Comparison of ENCODE assay signal across 38 cellular contexts in genomic region chr19:35562336-35562735, GRCh38. TPM values are rescaled to one million over a fixed set of nuclear protein-coding genes. Genes with fewer than 3 reads are reported as not detected.
"Had no signal": no experiment of that assay in that cellular context is flagged by ENCODE, and none has a peak within 500 bp of the region (broad histone marks: within the 10 kb centered on the region; RNA-seq: fewer than 3 reads in every experiment).

No MANE protein-coding gene starts in this region.

- H3K9me3 Mint-ChIP-seq: activated CD4-positive, alpha-beta T cell treated with anti-CD3 and anti-CD28 coated beads, Interleukin-2, amount 10 ng/mL, durations not matched to agents 24 days and 14 days; activated CD8-positive, alpha-beta T cell treated with anti-CD3 and anti-CD28 coated beads for 36 hours; activated T-cell treated with anti-CD3 and anti-CD28 coated beads, Interleukin-2, amount 50 U/mL, for 72 hours; activated T-helper 17 cell treated with anti-CD3 and anti-CD28 coated beads, Interleukin-2, amount 50 U/mL, for 72 hours had no signal

- FAIRE-seq: astrocyte had no signal

- H3K4me3 ChIP-seq: adrenal gland, body of pancreas, breast epithelium, Peyer's patch, SJCRH30, SK-N-MC had no signal

- H3K27ac Mint-ChIP-seq: activated CD4-positive, alpha-beta T cell treated with anti-CD3 and anti-CD28 coated beads, Interleukin-2, amount 10 ng/mL, durations not matched to agents 24 days and 14 days; activated CD8-positive, alpha-beta T cell treated with anti-CD3 and anti-CD28 coated beads for 36 hours; activated T-cell treated with anti-CD3 and anti-CD28 coated beads, Interleukin-2, amount 50 U/mL, for 72 hours; activated T-helper 17 cell treated with anti-CD3 and anti-CD28 coated beads, Interleukin-2, amount 50 U/mL, for 72 hours had no signal

- H3K27me3 ChIP-seq: adrenal gland, body of pancreas, Peyer's patch, SJCRH30 had no signal

- H3K4me3 Mint-ChIP-seq: activated CD4-positive, alpha-beta T cell treated with anti-CD3 and anti-CD28 coated beads, Interleukin-2, amount 10 ng/mL, durations not matched to agents 24 days and 14 days; activated CD8-positive, alpha-beta T cell treated with anti-CD3 and anti-CD28 coated beads for 36 hours; activated T-cell treated with anti-CD3 and anti-CD28 coated beads, Interleukin-2, amount 50 U/mL, for 72 hours; activated T-helper 17 cell treated with anti-CD3 and anti-CD28 coated beads, Interleukin-2, amount 50 U/mL, for 72 hours had no signal

- H3K9me3 ChIP-seq: adrenal gland, body of pancreas, breast epithelium, SJCRH30 had no signal

- H3K27ac ChIP-seq: adrenal gland, body of pancreas, breast epithelium, Peyer's patch, RWPE1, SJCRH30, SK-N-MC, WERI-Rb-1 had no signal

- ATAC-seq: activated CD8-positive, alpha-beta T cell treated with anti-CD3 and anti-CD28 coated beads for 36 hours; activated T-cell treated with anti-CD3 and anti-CD28 coated beads, Interleukin-2, amount 50 U/mL, for 72 hours; activated T-helper 17 cell treated with anti-CD3 and anti-CD28 coated beads, Interleukin-2, amount 50 U/mL, for 72 hours; body of pancreas; PC-3 had no signal

- DNase-seq: activated CD4-positive, alpha-beta T cell treated with anti-CD3 and anti-CD28 coated beads for 1 hour; activated CD4-positive, alpha-beta T cell treated with anti-CD3 and anti-CD28 coated beads, Interleukin-2, amount 10 ng/mL, durations not matched to agents 24 days and 14 days; activated CD4-positive, alpha-beta T cell treated with anti-CD3 and anti-CD28 coated beads, Interleukin-2, amount 50 U/mL, for 4 hours; activated CD4-positive, CD25-positive, alpha-beta regulatory T cell; activated CD8-positive, alpha-beta T cell treated with anti-CD3 and anti-CD28 coated beads for 36 hours; activated effector memory CD4-positive, alpha-beta T cell treated with anti-CD3 and anti-CD28 coated beads, Interleukin-2, amount 50 U/mL, for 16 hours; activated naive CD4-positive, alpha-beta T cell; activated naive CD4-positive, alpha-beta T cell treated with anti-CD3 and anti-CD28 coated beads, Interleukin-2, amount 50 U/mL, for 16 hours; activated T-cell treated with anti-CD3 and anti-CD28 coated beads, Interleukin-2, amount 50 U/mL, for 1 hour; activated T-cell treated with anti-CD3 and anti-CD28 coated beads, Interleukin-2, amount 50 U/mL, for 72 hours; body of pancreas; Karpas-422; NCI-H1105; NCI-H1417 treated with DMSO at 0.1 percent for 48 hours; NCI-H187 treated with DMSO at 0.1 percent for 48 hours; NCI-H2081; NCI-H345; NCI-H524 treated with DMSO at 0.1 percent for 48 hours; NCI-H748 treated with DMSO at 0.1 percent for 48 hours; NK-92 treated with Interleukin-12 subunit alpha and Interleukin-12 subunit beta, amount 100 ng/mL, for 24 hours; PC-3; Peyer's patch; SHP77; SJCRH30; T1000; WERI-Rb-1 had no signal

- H3K4me1 ChIP-seq: breast epithelium, SJCRH30 had no signal

- H3K36me3 ChIP-seq: adrenal gland, breast epithelium, Peyer's patch, SJCRH30, WERI-Rb-1 had no signal

RNA-seq across cellular contexts. Expression of gene ATP4A, which starts 1.1 kb away (rescaled TPM):
- total RNA-seq: activated CD4-positive, alpha-beta T cell treated with anti-CD3 and anti-CD28 coated beads, Interleukin-2, amount 10 ng/mL, durations not matched to agents 24 days and 14 days; activated CD8-positive, alpha-beta memory T cell treated with anti-CD3 and anti-CD28 coated beads for 36 hours; activated CD8-positive, alpha-beta T cell treated with anti-CD3 and anti-CD28 coated beads for 36 hours; activated T-cell treated with anti-CD3 and anti-CD28 coated beads, Interleukin-2, amount 50 U/mL, for 72 hours; activated T-helper 17 cell treated with anti-CD3 and anti-CD28 coated beads, Interleukin-2, amount 50 U/mL, for 72 hours; astrocyte; breast epithelium; cardiac septum; MCF 10A; NCI-H460; PC-3; Peyer's patch; T-helper 1 cell treated with Interleukin-12 subunit alpha and Interleukin-12 subunit beta and Interleukin-4 antibody, amounts not matched to agents 30 ng/mL and 1 ng/mL, for 36 hours; T-helper 2 cell treated with Interferon-gamma antibody and Interleukin-4, amounts not matched to agents 100 ng/mL and 5 ng/mL, for 36 hours had no signal

RNA-seq across cellular contexts. Expression of gene PMIS2, which starts 23.6 kb away (rescaled TPM):
- total RNA-seq: activated CD4-positive, alpha-beta T cell treated with anti-CD3 and anti-CD28 coated beads, Interleukin-2, amount 10 ng/mL, durations not matched to agents 24 days and 14 days; activated CD8-positive, alpha-beta memory T cell treated with anti-CD3 and anti-CD28 coated beads for 36 hours; activated CD8-positive, alpha-beta T cell treated with anti-CD3 and anti-CD28 coated beads for 36 hours; activated T-cell treated with anti-CD3 and anti-CD28 coated beads, Interleukin-2, amount 50 U/mL, for 72 hours; activated T-helper 17 cell treated with anti-CD3 and anti-CD28 coated beads, Interleukin-2, amount 50 U/mL, for 72 hours; astrocyte; body of pancreas; breast epithelium; cardiac septum; MCF 10A; NCI-H460; PC-3; Peyer's patch; SJCRH30; T-helper 1 cell treated with Interleukin-12 subunit alpha and Interleukin-12 subunit beta and Interleukin-4 antibody, amounts not matched to agents 30 ng/mL and 1 ng/mL, for 36 hours; T-helper 2 cell treated with Interferon-gamma antibody and Interleukin-4, amounts not matched to agents 100 ng/mL and 5 ng/mL, for 36 hours had no signal
- polyA plus RNA-seq: adrenal gland had no signal

RNA-seq across cellular contexts. Expression of gene GAPDHS, which starts 29.1 kb away (rescaled TPM):
- total RNA-seq: activated CD4-positive, alpha-beta T cell treated with anti-CD3 and anti-CD28 coated beads, Interleukin-2, amount 10 ng/mL, durations not matched to agents 24 days and 14 days; activated CD8-positive, alpha-beta memory T cell treated with anti-CD3 and anti-CD28 coated beads for 36 hours; activated CD8-positive, alpha-beta T cell treated with anti-CD3 and anti-CD28 coated beads for 36 hours; activated T-cell treated with anti-CD3 and anti-CD28 coated beads, Interleukin-2, amount 50 U/mL, for 72 hours; activated T-helper 17 cell treated with anti-CD3 and anti-CD28 coated beads, Interleukin-2, amount 50 U/mL, for 72 hours; adrenal gland; astrocyte; body of pancreas; breast epithelium; cardiac septum; MCF 10A; NCI-H460; PC-3; SJCRH30; T-helper 1 cell treated with Interleukin-12 subunit alpha and Interleukin-12 subunit beta and Interleukin-4 antibody, amounts not matched to agents 30 ng/mL and 1 ng/mL, for 36 hours; T-helper 2 cell treated with Interferon-gamma antibody and Interleukin-4, amounts not matched to agents 100 ng/mL and 5 ng/mL, for 36 hours had no signal
- polyA plus RNA-seq: adrenal gland had no signal

RNA-seq across cellular contexts. Expression of gene SBSN, which starts 34.2 kb away (rescaled TPM):
- total RNA-seq: activated CD4-positive, alpha-beta T cell treated with anti-CD3 and anti-CD28 coated beads, Interleukin-2, amount 10 ng/mL, durations not matched to agents 24 days and 14 days; activated CD8-positive, alpha-beta memory T cell treated with anti-CD3 and anti-CD28 coated beads for 36 hours; activated CD8-positive, alpha-beta T cell treated with anti-CD3 and anti-CD28 coated beads for 36 hours; activated T-helper 17 cell treated with anti-CD3 and anti-CD28 coated beads, Interleukin-2, amount 50 U/mL, for 72 hours; adrenal gland; body of pancreas; breast epithelium; cardiac septum; MCF 10A; NCI-H460; SJCRH30; T-helper 1 cell treated with Interleukin-12 subunit alpha and Interleukin-12 subunit beta and Interleukin-4 antibody, amounts not matched to agents 30 ng/mL and 1 ng/mL, for 36 hours; T-helper 2 cell treated with Interferon-gamma antibody and Interleukin-4, amounts not matched to agents 100 ng/mL and 5 ng/mL, for 36 hours had no signal
